Comparison of ENCODE assay signal across 14 cellular contexts in the genomic region with DNA sequence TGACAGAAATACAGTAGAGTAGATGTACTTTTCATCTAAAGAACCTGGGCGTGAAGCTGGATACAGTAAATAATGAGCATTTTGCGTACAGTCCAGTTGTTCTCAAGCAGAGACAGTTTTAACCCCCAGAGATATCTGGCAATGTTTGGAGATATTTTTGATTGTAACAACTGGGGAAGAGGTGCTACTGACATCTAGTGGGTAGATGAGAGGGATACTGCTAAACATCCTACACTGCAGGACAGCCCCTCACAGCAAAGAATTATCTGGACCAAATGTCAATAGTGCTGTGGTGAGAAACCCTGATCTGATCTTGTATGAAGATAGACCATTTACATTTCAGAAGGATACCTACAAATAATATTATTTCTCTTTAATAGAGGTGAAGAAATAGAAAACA.
DNase-seq lines count a peak whose midpoint lies in the region; ATAC-seq, FAIRE-seq and TF ChIP-seq lines count a peak whose summit lies in the region.
"Had no signal": no experiment of that assay in that cellular context is flagged by ENCODE, and none has a peak within 500 bp of the region (broad histone marks: within the 10 kb centered on the region; RNA-seq: fewer than 3 reads in every experiment).

No MANE protein-coding gene starts in this region.

- no peaks in the 10 kb centered on the region; the same call in 1 of the 2 replicates for H4K20me1 ChIP-seq in GM23338 (replicated peaks; ENCODE audit: insufficient read depth)
- no peaks in the 10 kb centered on the region for H4K20me1 ChIP-seq in neural cell (ENCODE audit: insufficient read depth)

- TF ChIP-seq RAD21 in neural cell (conservative IDR thresholded peaks at IDR 0.05): peak; percentile 52

- no peak for TF ChIP-seq EP300 in neural cell (conservative IDR thresholded peaks at IDR 0.05; ENCODE audit: poor library complexity, severe bottlenecking)

- ATAC-seq in GM23338 (peak; percentile 63), pancreas (no peak), GM18511 (IDR thresholded peaks at IDR 0.05; ENCODE audit: unreplicated experiment) (no peak)
- ATAC-seq: effector memory CD8-positive, alpha-beta T cell had no signal

- FAIRE-seq in pancreas (lab: Jason Lieb, UNC): no peak

- H3K4me3 ChIP-seq in GM23338: no peak overlapping the region
- no peak overlapping the region for H3K4me3 ChIP-seq in NB4 (ENCODE audit: low read depth, low read length)
- H3K4me3 ChIP-seq in brain microvascular endothelial cell (ENCODE audit: low read depth, low read length): no peak overlapping the region
- H3K4me3 ChIP-seq in neural cell (ENCODE audit: low read length): no peak overlapping the region
- H3K4me3 ChIP-seq in pancreas: no peak overlapping the region

- no peaks in the 10 kb centered on the region for H3K79me2 ChIP-seq in GM23338 (replicated peaks; ENCODE audit: insufficient read depth)
- no peaks in the 10 kb centered on the region for H3K79me2 ChIP-seq in neural cell (replicated peaks; ENCODE audit: insufficient read depth, low read length)

- H3K9me2 ChIP-seq in GM23338 (ENCODE audit: insufficient read depth) (no peaks in the 10 kb centered on the region), neural cell (ENCODE audit: insufficient read depth, low read length) (no peaks in the 10 kb centered on the region)

- H3K4me3 Mint-ChIP-seq in GM23338: no peak overlapping the region
- H3K4me3 Mint-ChIP-seq: activated naive CD8-positive, alpha-beta T cell treated with anti-CD3 and anti-CD28 coated beads for 36 hours; effector memory CD8-positive, alpha-beta T cell had no signal

- no peak overlapping the region for H3K9ac ChIP-seq in neural cell (ENCODE audit: low read length)

- in situ Hi-C loops in brain microvascular endothelial cell (cut with HindIII; ENCODE audit: low pct_ligation_motif_present, low sequenced_read_pairs): no loop called here

- no peak for TF ChIP-seq POLR2A in NB4 (IDR thresholded peaks at IDR 0.05; ENCODE audit: extremely low read depth, insufficient read length)

- H3K9me3 ChIP-seq in neural cell (ENCODE audit: low read length): no peaks in the 10 kb centered on the region
- H3K9me3 ChIP-seq in pancreas: no peaks in the 10 kb centered on the region

- no peaks in the 10 kb centered on the region for H3K36me3 ChIP-seq in GM23338 (ENCODE audit: insufficient read depth)
- no peaks in the 10 kb centered on the region for H3K36me3 ChIP-seq in brain microvascular endothelial cell (replicated peaks)
- no peaks in the 10 kb centered on the region for H3K36me3 ChIP-seq in neural cell (ENCODE audit: insufficient read depth, low read length)
- no peaks in the 10 kb centered on the region for H3K36me3 ChIP-seq in pancreas

- no peak overlapping the region for H3K4me2 ChIP-seq in GM23338
- no peak overlapping the region for H3K4me2 ChIP-seq in neural cell (ENCODE audit: low read length)

- H3K27me3 ChIP-seq in GM23338 (ENCODE audit: insufficient read depth) (no peaks in the 10 kb centered on the region), brain microvascular endothelial cell (replicated peaks) (no peaks in the 10 kb centered on the region), neural cell (ENCODE audit: insufficient read depth, low read depth, low read length) (no peaks in the 10 kb centered on the region), pancreas (peaks cover 0 to 22% (median 5%) of the 10 kb centered on the region in 4 donors)

- H3K36me3 Mint-ChIP-seq in GM23338 (ENCODE audit: low read depth): no peaks in the 10 kb centered on the region
- H3K36me3 Mint-ChIP-seq: activated naive CD8-positive, alpha-beta T cell treated with anti-CD3 and anti-CD28 coated beads for 36 hours had no signal

- H3K9me3 Mint-ChIP-seq in GM23338: 0 out of 3 replicates have a peak, but pooled peaks cover under 1% of the 10 kb centered on the region
- H3K9me3 Mint-ChIP-seq: activated naive CD8-positive, alpha-beta T cell treated with anti-CD3 and anti-CD28 coated beads for 36 hours; effector memory CD8-positive, alpha-beta T cell had no signal

- H3F3A ChIP-seq in GM23338 (replicated peaks; ENCODE audit: low read depth): no peaks in the 10 kb centered on the region
- no peaks in the 10 kb centered on the region for H3F3A ChIP-seq in neural cell (ENCODE audit: insufficient read depth, low read length, poor library complexity, severe bottlenecking)

- H3K4me1 ChIP-seq in GM23338 (ENCODE audit: insufficient read depth) (no peaks in the 10 kb centered on the region), pancreas (no peaks in the 10 kb centered on the region)

- H2AFZ ChIP-seq in GM23338: no peak overlapping the region
- H2AFZ ChIP-seq in neural cell (ENCODE audit: low read depth, low read length): no peak overlapping the region

- H3K27ac ChIP-seq in GM23338 (ENCODE audit: low read depth) (no peak overlapping the region), brain microvascular endothelial cell (no peak overlapping the region), neural cell (ENCODE audit: low read length) (no peak overlapping the region), pancreas (no peak overlapping the region)

- H3K27ac Mint-ChIP-seq in GM23338: no peak overlapping the region
- H3K27ac Mint-ChIP-seq: activated naive CD8-positive, alpha-beta T cell treated with anti-CD3 and anti-CD28 coated beads for 36 hours; effector memory CD8-positive, alpha-beta T cell had no signal

- DNase-seq in GM23338 (ENCODE audit: low spot score) (peak; percentile 40), NB4 (ENCODE audit: low read depth) (peak; percentile 8), brain microvascular endothelial cell (peak; percentile 2), pancreas (no peak), dedifferentiated amniotic fluid mesenchymal stem cell (ENCODE audit: extremely low spot score) (no peak)
- no peak for DNase-seq in stimulated activated naive CD4-positive, alpha-beta T cell (lab: John Stamatoyannopoulos, UW)
- DNase-seq: activated CD8-positive, alpha-beta memory T cell treated with anti-CD3 and anti-CD28 coated beads for 24 hours; activated naive CD8-positive, alpha-beta T cell treated with anti-CD3 and anti-CD28 coated beads for 36 hours; DMS153; effector memory CD8-positive, alpha-beta T cell; hippocampal formation; stimulated activated CD8-positive, alpha-beta memory T cell treated with anti-CD3 and anti-CD28 coated beads, Interleukin-4, amount 100 ng/mL, for 48 hours had no signal

- intact Hi-C loops in pancreas (cut with DNase I): no loop called here

- TF ChIP-seq CTCF in GM23338 (conservative IDR thresholded peaks at IDR 0.05; ENCODE audit: low read depth in 2 of 2) (peak; percentile 48 to 63), NB4 (IDR thresholded peaks at IDR 0.05; ENCODE audit: low read depth, low read length) (peak; percentile 26), brain microvascular endothelial cell (IDR thresholded peaks at IDR 0.05; ENCODE audit: low read depth, low read length, missing control alignments) (peak; percentile 57), neural cell (IDR thresholded peaks at IDR 0.05; ENCODE audit: poor library complexity, severe bottlenecking) (peak; percentile 48), pancreas (IDR thresholded peaks at IDR 0.05) (no peak)

- 45 to 65% methylated on average over 2 of the region's 2 CpGs for WGBS in pancreas, 2 donors

- H3K4me1 Mint-ChIP-seq in GM23338: no peaks in the 10 kb centered on the region
- H3K4me1 Mint-ChIP-seq: activated naive CD8-positive, alpha-beta T cell treated with anti-CD3 and anti-CD28 coated beads for 36 hours had no signal

- H3K27me3 Mint-ChIP-seq in GM23338 (ENCODE audit: insufficient read depth, low read depth, poor library complexity): no peaks in the 10 kb centered on the region
- H3K27me3 Mint-ChIP-seq: activated naive CD8-positive, alpha-beta T cell treated with anti-CD3 and anti-CD28 coated beads for 36 hours; effector memory CD8-positive, alpha-beta T cell had no signal

TF ChIP-seq in GM23338, 12 proteins besides CTCF, POLR2A, EP300 and RAD21 (continues in another document):
- TF ChIP-seq ZNF114 (CRISPR knock-in tag; IDR thresholded peaks at IDR 0.05): no peak

TF ChIP-seq in neural cell, 6 proteins besides CTCF, POLR2A, EP300 and RAD21:
- peak; percentile 46 for TF ChIP-seq SMC3 (conservative IDR thresholded peaks at IDR 0.05; ENCODE audit: poor library complexity)
- TF ChIP-seq MXI1 (conservative IDR thresholded peaks at IDR 0.05; ENCODE audit: poor library complexity, severe bottlenecking): no peak

Comparison
In these comparisons a context has a peak if more than half of its experiments do, and no peak if none do; other contexts are left out.
1. DNase-seq: peak in GM23338 (single experiment), NB4 (single experiment) and brain microvascular endothelial cell (single experiment); none in pancreas (0 of 6), dedifferentiated amniotic fluid mesenchymal stem cell (single experiment) and stimulated activated naive CD4-positive, alpha-beta T cell (0 of 6).
2. CTCF ChIP-seq: peak in GM23338 (2 of 2), NB4 (single experiment), brain microvascular endothelial cell (single experiment) and neural cell (single experiment); none in pancreas (0 of 4).